In the genomic region with DNA sequence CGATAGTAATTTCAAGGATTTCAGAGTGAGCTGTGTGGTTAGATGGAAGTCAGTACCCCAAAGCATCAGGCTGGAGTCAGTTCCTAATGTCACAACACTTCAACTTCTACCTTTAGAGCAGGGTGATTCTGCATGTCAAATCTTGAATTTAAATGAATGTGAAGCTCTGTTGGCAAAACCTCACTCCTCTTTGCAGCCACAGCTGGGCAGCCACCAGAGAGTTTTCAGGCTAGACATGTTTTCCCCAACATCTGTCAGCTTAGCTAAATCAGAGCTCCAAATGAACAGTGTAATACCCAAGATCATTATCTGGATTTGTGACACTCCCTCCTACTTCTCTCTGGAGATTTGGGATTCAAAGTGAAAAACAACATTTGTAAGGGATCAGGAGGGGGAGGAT, we compare ENCODE assay signal across 25 cellular contexts. TPM values are rescaled to one million over a fixed set of nuclear protein-coding genes. Genes with fewer than 3 reads are reported as not detected.
"Had no signal": no experiment of that assay in that cellular context is flagged by ENCODE, and none has a peak within 500 bp of the region (broad histone marks: within the 10 kb centered on the region; RNA-seq: fewer than 3 reads in every experiment).

No MANE protein-coding gene starts in this region.

- H3K4me3 ChIP-seq: colonic mucosa, left lung, ovary, psoas muscle, right lobe of liver, suprapubic skin, transverse colon, uterus had no signal

- H3K27ac ChIP-seq: colonic mucosa, left lung, ovary, psoas muscle, right lobe of liver, suprapubic skin, transverse colon, uterus had no signal

- H3K4me1 ChIP-seq: colonic mucosa, left lung, psoas muscle, right lobe of liver, suprapubic skin, uterus had no signal

- H3K27me3 ChIP-seq: colonic mucosa, left lung, ovary, right lobe of liver, suprapubic skin, transverse colon, uterus had no signal

- H3K9me3 ChIP-seq: colonic mucosa, left lung, ovary, psoas muscle, right lobe of liver, suprapubic skin, transverse colon, uterus had no signal

- ATAC-seq: activated naive CD8-positive, alpha-beta T cell treated with anti-CD3 and anti-CD28 coated beads, Interleukin-2, amount 50 U/mL, for 24 hours; activated T-cell treated with anti-CD3 and anti-CD28 coated beads, Interleukin-2, amount 50 U/mL, for 4 hours; left lung; psoas muscle; right lobe of liver; stimulated activated naive CD8-positive, alpha-beta T cell treated with anti-CD3 and anti-CD28 coated beads, Interleukin-15, amount 100 ng/mL, for 72 hours had no signal

- H3K36me3 ChIP-seq: colonic mucosa, left lung, ovary, right lobe of liver, suprapubic skin, transverse colon, uterus had no signal

- DNase-seq: activated CD4-positive, alpha-beta T cell treated with anti-CD3 and anti-CD28 coated beads, Interleukin-2, amount 10 ng/mL, durations not matched to agents 7 days and 5 days; activated CD8-positive, alpha-beta memory T cell treated with anti-CD3 and anti-CD28 coated beads, Interleukin-2, amount 50 U/mL, for 4 hours; activated naive CD4-positive, alpha-beta T cell treated with anti-CD3 and anti-CD28 coated beads for 36 hours; activated naive CD8-positive, alpha-beta T cell treated with anti-CD3 and anti-CD28 coated beads, Interleukin-2, amount 50 U/mL, for 24 hours; activated T-cell treated with anti-CD3 and anti-CD28 coated beads, Interleukin-2, amount 50 U/mL, for 4 hours; anterior cingulate cortex; central memory CD4-positive, alpha-beta T cell; colonic mucosa; erythroblast; foreskin melanocyte; kidney; left lung; mammary epithelial cell; ovary; psoas muscle; right lobe of liver; small intestine; stimulated activated CD4-positive, alpha-beta T cell treated with anti-CD3 and anti-CD28 coated beads, Interleukin-15, amount 100 ng/mL, for 24 hours; stimulated activated CD4-positive, alpha-beta T cell treated with anti-CD3 and anti-CD28 coated beads, Interleukin-2, amount 100 ng/mL, for 48 hours; stimulated activated naive CD8-positive, alpha-beta T cell treated with anti-CD3 and anti-CD28 coated beads, Interleukin-15, amount 100 ng/mL, for 72 hours; T1000; transverse colon; uterus had no signal

- FAIRE-seq: kidney, small intestine had no signal

RNA-seq across cellular contexts. Expression of a gene that starts 33.7 kb away (rescaled TPM):
- total RNA-seq: activated CD4-positive, alpha-beta T cell treated with anti-CD3 and anti-CD28 coated beads, Interleukin-2, amount 10 ng/mL, durations not matched to agents 7 days and 5 days; activated naive CD4-positive, alpha-beta T cell treated with anti-CD3 and anti-CD28 coated beads for 36 hours; mammary epithelial cell; myocyte had no signal
- polyA plus RNA-seq: mammary epithelial cell had no signal
